Comparison of ENCODE assay signal across 22 cellular contexts in the genomic region with DNA sequence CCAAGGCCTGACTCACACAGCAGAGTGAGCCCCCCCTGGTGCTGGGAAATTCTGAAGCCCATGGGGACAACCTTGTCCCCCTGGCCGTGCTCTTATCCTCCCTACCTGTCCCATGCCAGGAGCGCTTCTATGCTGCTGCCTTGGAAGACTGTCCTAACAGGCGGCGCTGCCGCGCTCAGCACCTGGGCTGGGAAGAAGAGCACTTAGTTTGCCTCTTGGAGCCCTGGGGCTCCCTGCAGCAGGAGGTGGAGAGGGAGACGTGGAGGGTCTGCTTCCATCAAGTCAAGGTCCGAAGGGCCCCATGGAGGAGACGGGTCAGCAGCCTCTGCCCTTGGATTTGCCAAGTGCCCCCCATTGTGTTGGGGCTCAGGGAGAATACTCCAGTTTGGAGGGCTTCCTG.
"Had no signal": no experiment of that assay in that cellular context is flagged by ENCODE, and none has a peak within 500 bp of the region (broad histone marks: within the 10 kb centered on the region; RNA-seq: fewer than 3 reads in every experiment).

No MANE protein-coding gene starts in this region.

- H3K27me3 ChIP-seq: uterus had no signal

- H3K9me3 ChIP-seq: esophagus squamous epithelium, psoas muscle, uterus had no signal

- H3K9ac ChIP-seq: parathyroid adenoma had no signal

- FAIRE-seq: endometrium, islet of Langerhans had no signal

- H2AFZ ChIP-seq: parathyroid adenoma had no signal

- H3K27ac ChIP-seq: epithelial cell of prostate, esophagus squamous epithelium, parathyroid adenoma had no signal

- H3K36me3 ChIP-seq: esophagus squamous epithelium, uterus had no signal

- H3K4me1 ChIP-seq: parathyroid adenoma, uterus had no signal

- DNase-seq: activated CD4-positive, alpha-beta T cell treated with anti-CD3 and anti-CD28 coated beads, Interleukin-2, amount 10 ng/mL, durations not matched to agents 24 days and 14 days; activated CD4-positive, CD25-positive, alpha-beta regulatory T cell treated with anti-CD3 and anti-CD28 coated beads, Interleukin-2, amount 50 U/mL, for 72 hours; activated CD8-positive, alpha-beta T cell treated with anti-CD3 and anti-CD28 coated beads for 36 hours; activated naive CD4-positive, alpha-beta T cell treated with Interleukin-2 at 50 U/mL for 16 hours; activated naive CD8-positive, alpha-beta T cell treated with anti-CD3 and anti-CD28 coated beads, Interleukin-2, amount 10 ng/mL, durations not matched to agents 7 days and 5 days; activated T-cell treated with anti-CD3 and anti-CD28 coated beads, Interleukin-2, amount 50 U/mL, for 48 hours; central memory CD4-positive, alpha-beta T cell; effector CD4-positive, alpha-beta T cell; esophagus squamous epithelium; foreskin melanocyte; left ventricle myocardium superior; naive B cell; nephron progenitor cell; nucleus accumbens; psoas muscle; stimulated activated naive CD4-positive, alpha-beta T cell treated with Interleukin-2 at 50 U/mL for 16 hours; T-helper 2 cell; uterus had no signal

- H3K4me3 ChIP-seq: esophagus squamous epithelium, psoas muscle, uterus had no signal
